ENCODE assay signal across 14 cellular contexts in genomic region chr2:199646439-199646838, GRCh38.
DNase-seq lines count a peak whose midpoint lies in the region; ATAC-seq lines count a peak whose summit lies in the region.
"Had no signal": no experiment of that assay in that cellular context is flagged by ENCODE, and none has a peak within 500 bp of the region (broad histone marks: within the 10 kb centered on the region; RNA-seq: fewer than 3 reads in every experiment).

No MANE protein-coding gene starts in this region.

- H3K9me3 ChIP-seq in BLaER1 treated with 17β-estradiol and CSF1 and Interleukin-3, amounts not matched to agents 10 nM and 100 nM (replicated peaks in 1 of 11), result no peaks in the 10 kb centered on the region
- no peaks in the 10 kb centered on the region for H3K9me3 ChIP-seq in right cardiac atrium (ENCODE audit: control insufficient read depth, low read length)

- H4K20me1 ChIP-seq in BLaER1 treated with 17β-estradiol and CSF1 and Interleukin-3, amounts not matched to agents 10 nM and 100 nM, result no peaks in the 10 kb centered on the region

- no peaks in the 10 kb centered on the region for H3K27me3 ChIP-seq in BLaER1 treated with 17β-estradiol and CSF1 and Interleukin-3, amounts not matched to agents 10 nM and 100 nM
- H3K27me3 ChIP-seq in right cardiac atrium (ENCODE audit: control insufficient read depth, insufficient read depth), result no peaks in the 10 kb centered on the region
- H3K27me3 ChIP-seq: spleen had no signal

- H3K4me1 ChIP-seq in BLaER1 treated with 17β-estradiol and CSF1 and Interleukin-3, amounts not matched to agents 10 nM and 100 nM, result peaks cover 0 to 13% (median 7%) of the 10 kb centered on the region in 10 experiments; a peak in 12 of 20 replicates
- no peaks in the 10 kb centered on the region for H3K4me1 ChIP-seq in right cardiac atrium (ENCODE audit: control insufficient read depth, insufficient read depth, low read length)
- H3K4me1 ChIP-seq: spleen had no signal

- H3K36me3 ChIP-seq in BLaER1 treated with 17β-estradiol and CSF1 and Interleukin-3, amounts not matched to agents 10 nM and 100 nM, result no peaks in the 10 kb centered on the region
- H3K36me3 ChIP-seq: spleen had no signal

- H3K4me2 ChIP-seq in BLaER1 treated with 17β-estradiol and CSF1 and Interleukin-3, amounts not matched to agents 10 nM and 100 nM, result peak overlapping the region in 7 of 11 experiments; percentile 14 to 37 (median 25); a peak in 11 of 22 replicates

- peak; percentile 77 for ATAC-seq in GM19043 (IDR thresholded peaks at IDR 0.05; ENCODE audit: low read depth, unreplicated experiment)
- ATAC-seq in HG02588 (IDR thresholded peaks at IDR 0.05; ENCODE audit: unreplicated experiment), result peak; percentile 92
- ATAC-seq in HG03159 (IDR thresholded peaks at IDR 0.05; ENCODE audit: unreplicated experiment), result peak; percentile 84
- no peak for ATAC-seq in right cardiac atrium

- no peak overlapping the region for H3K4me3 ChIP-seq in BLaER1 treated with 17β-estradiol and CSF1 and Interleukin-3, amounts not matched to agents 10 nM and 100 nM
- no peak overlapping the region for H3K4me3 ChIP-seq in right cardiac atrium (ENCODE audit: low read length)
- H3K4me3 ChIP-seq: spleen had no signal

- H3K27ac ChIP-seq in BLaER1 treated with 17β-estradiol and CSF1 and Interleukin-3, amounts not matched to agents 10 nM and 100 nM, result no peak overlapping the region
- H3K27ac ChIP-seq in right cardiac atrium (ENCODE audit: low read length), result no peak overlapping the region
- H3K27ac ChIP-seq: spleen had no signal

- intact Hi-C loops in right cardiac atrium (cut with DNase I), result no loop called here

- 57% methylated on average over 2 of the region's 2 CpGs for WGBS in right cardiac atrium

- DNase-seq in right cardiac atrium (no peak), EL (no peak), SIG-M5 (lab: John Stamatoyannopoulos, UW) (no peak)
- no peak for DNase-seq in stimulated activated CD4-positive, alpha-beta T cell treated with anti-CD3 and anti-CD28 coated beads, Interleukin-12 subunit alpha, Interleukin-12 subunit beta, amount 100 ng/mL, for 4 hours
- DNase-seq: activated CD4-positive, CD25-positive, alpha-beta regulatory T cell treated with anti-CD3 and anti-CD28 coated beads, Interleukin-2, amount 50 U/mL, for 72 hours; DMS 273 treated with DMSO at 0.1 percent for 48 hours; HFFc6; NCI-H2107; occipital lobe; spleen had no signal

- no peak overlapping the region for H3K9ac ChIP-seq in BLaER1 treated with 17β-estradiol and CSF1 and Interleukin-3, amounts not matched to agents 10 nM and 100 nM

Comparison
In these comparisons a context has a peak if more than half of its experiments do, and no peak if none do; other contexts are left out.
1. ATAC-seq: peak in GM19043 (single experiment), HG02588 (single experiment) and HG03159 (single experiment); none in right cardiac atrium (0 of 2).